Comparison of ENCODE assay signal across 1 cellular context in genomic region chr7:42426163-42426562, GRCh38.
TF ChIP-seq lines count a peak whose summit lies in the region.

No MANE protein-coding gene starts in this region.

TF ChIP-seq in HepG2, 621 proteins besides CTCF, POLR2A, EP300 and RAD21:
- TF ChIP-seq ATF7 (IDR thresholded peaks at IDR 0.05) (peak; percentile 93), ATF7 (CRISPR knock-in tag; IDR thresholded peaks at IDR 0.05) (no peak), ZNF280D (CRISPR knock-in tag; IDR thresholded peaks at IDR 0.05) (no peak), MAFF (IDR thresholded peaks at IDR 0.05; ENCODE audit: low read depth, low read length) (peak; percentile 50; the same call in 1 of the 2 replicates), MAFK (conservative IDR thresholded peaks at IDR 0.05 in 1 of 2, IDR thresholded peaks at IDR 0.05 in 1 of 2; ENCODE audit: low read length in 2 of 2) (peak; percentile 61 to 72), CREB1 (IDR thresholded peaks at IDR 0.05) (peak; percentile 98), CREB1 (CRISPR knock-in tag; IDR thresholded peaks at IDR 0.05) (no peak), ZHX1 (CRISPR knock-in tag; IDR thresholded peaks at IDR 0.05; ENCODE audit: low read depth) (no peak), PAWR (CRISPR knock-in tag; IDR thresholded peaks at IDR 0.05; ENCODE audit: borderline replicate concordance) (no peak)
